In the genomic region with DNA sequence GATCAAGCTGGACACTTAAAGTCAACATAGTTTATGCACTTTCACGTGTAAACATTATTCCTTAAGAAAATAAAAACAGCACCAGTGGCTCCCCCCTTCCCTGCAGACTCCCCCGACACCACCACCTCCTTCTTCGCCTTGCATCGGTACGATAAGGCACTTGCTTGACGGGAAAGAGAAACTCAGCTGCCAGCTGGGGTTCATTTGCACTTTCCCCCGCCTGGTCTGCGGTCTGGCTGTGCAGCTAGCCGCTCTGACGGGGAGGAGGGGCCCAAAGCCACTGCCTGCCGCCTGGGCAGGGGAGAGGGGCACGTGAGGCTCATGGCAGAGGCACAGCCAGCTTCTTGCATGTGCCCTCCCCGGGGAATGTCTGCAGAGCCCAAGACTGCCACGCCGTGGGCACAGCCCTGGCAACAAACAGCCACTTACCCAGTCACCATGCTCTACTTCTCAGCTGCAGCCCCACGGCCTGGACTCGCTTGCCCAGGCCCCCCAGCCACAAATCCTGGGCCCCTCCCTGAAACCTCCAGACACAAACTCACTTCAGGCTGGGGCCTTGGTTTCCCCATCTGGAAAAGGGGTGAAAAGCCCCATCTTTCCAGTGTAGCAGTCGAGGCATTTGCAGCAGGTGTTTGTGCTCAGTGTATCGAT, we compare ENCODE assay signal across 8 cellular contexts. TPM values are rescaled to one million over a fixed set of nuclear protein-coding genes. Genes with fewer than 3 reads are reported as not detected.
DNase-seq lines count a peak whose midpoint lies in the region; ATAC-seq, FAIRE-seq and TF ChIP-seq lines count a peak whose summit lies in the region.

No MANE protein-coding gene starts in this region.

- no peak overlapping the region for H2AFZ ChIP-seq in endothelial cell of umbilical vein (ENCODE audit: low read depth, low read length)

- H3K27me3 ChIP-seq in endothelial cell of umbilical vein (ENCODE audit: control insufficient read depth in 2 of 2, insufficient read depth in 2 of 2, low read length in 2 of 2), result no peaks in the 10 kb centered on the region

- no peaks in the 10 kb centered on the region for H3K9me1 ChIP-seq in endothelial cell of umbilical vein (replicated peaks; ENCODE audit: control insufficient read depth, extremely low read depth, insufficient read depth, low read length)

- no peaks in the 10 kb centered on the region for H3K9me3 Mint-ChIP-seq in naive B cell
- H3K9me3 Mint-ChIP-seq in stimulated activated memory B cell treated with anti-CD40 and anti-IgM and Interleukin-4, amounts not matched to agents 10 μg/mL and 1 μg/mL and 100 μg/mL, for 72 hours, result no peaks in the 10 kb centered on the region

- H3K9ac ChIP-seq in endothelial cell of umbilical vein (replicated peaks; ENCODE audit: extremely low read depth, insufficient read depth, low read length), result no peak overlapping the region

- H3K79me2 ChIP-seq in endothelial cell of umbilical vein (ENCODE audit: control insufficient read depth, insufficient read depth, low read length), result no peaks in the 10 kb centered on the region

- peak overlapping the region; percentile 26 to 97 (median 95) for H3K27ac Mint-ChIP-seq in naive B cell
- H3K27ac Mint-ChIP-seq in stimulated activated memory B cell treated with anti-CD40 and anti-IgM and Interleukin-4, amounts not matched to agents 10 μg/mL and 1 μg/mL and 100 μg/mL, for 72 hours, result peak overlapping the region; percentile 88

- ATAC-seq in GM18861 (IDR thresholded peaks at IDR 0.05; ENCODE audit: unreplicated experiment) (peak; percentile 80), HG03060 (IDR thresholded peaks at IDR 0.05; ENCODE audit: low read depth, unreplicated experiment) (peak; percentile 52), naive B cell (ENCODE audit: low read depth in 2 of 2) (peak; percentile 96)
- ATAC-seq in stimulated activated memory B cell treated with anti-CD40 and anti-IgM and Interleukin-4, amounts not matched to agents 10 μg/mL and 1 μg/mL and 100 μg/mL, for 72 hours, result peak; percentile 98

- TF ChIP-seq CTCF in AG04449 (IDR thresholded peaks at IDR 0.05; ENCODE audit: insufficient read depth, low read length, missing control alignments), result no peak
- TF ChIP-seq CTCF in endothelial cell of umbilical vein (IDR thresholded peaks at IDR 0.05; ENCODE audit: extremely low read depth in 1 of 2, insufficient read depth in 1 of 2, low read depth in 1 of 2, low read length in 2 of 2), result no peak

- POLR2A ChIA-PET in AG04449 (lab: Yijun Ruan, JAX) (interaction anchor here (0.8 to 1.2 kb wide), 3 partner anchors 29 to 42 kb away, joined by 3 to 6 read pairs (median 3); a partner anchor contains a TSS), endothelial cell of umbilical vein (lab: Charles Lee) (no interaction called here)

- no peaks in the 10 kb centered on the region for H4K20me1 ChIP-seq in endothelial cell of umbilical vein (replicated peaks; ENCODE audit: control insufficient read depth, extremely low read depth, insufficient read depth, low read length)

- TF ChIP-seq POLR2A in endothelial cell of umbilical vein (IDR thresholded peaks at IDR 0.05; ENCODE audit: low read depth, low read length), result no peak

- H3K27ac ChIP-seq in endothelial cell of umbilical vein (ENCODE audit: insufficient read depth, low read depth, low read length), result no peak overlapping the region

- H3K4me3 ChIP-seq in AG04449 (ENCODE audit: low read depth, low read length), result peak overlapping the region; percentile 25; the same call in 1 of the 2 replicates
- H3K4me3 ChIP-seq in endothelial cell of umbilical vein (replicated peaks in 1 of 3; ENCODE audit: insufficient read depth in 1 of 3, low read depth in 1 of 3, low read length in 3 of 3), result no peak overlapping the region

- intact Hi-C loops in endothelial cell of umbilical vein (cut with micrococcal nuclease), result no loop called here

- H3K36me3 ChIP-seq in endothelial cell of umbilical vein (ENCODE audit: control insufficient read depth in 2 of 2, extremely low read depth in 1 of 2, insufficient read depth in 2 of 2, low read length in 2 of 2), result no peaks in the 10 kb centered on the region

- no TSS peak for BruUV-seq in endothelial cell of umbilical vein (replicated peaks; lab: Mats Ljungman, UMichigan)

- CTCF ChIA-PET in AG04449 (lab: Yijun Ruan, JAX) (interaction anchor here (0.7 to 2.1 kb wide), 6 partner anchors 21 to 334 kb away, joined by 3 to 6 read pairs (median 3); no protein-coding TSS in a partner anchor), endothelial cell of umbilical vein (lab: Charles Lee) (interaction anchor here (0.8 to 2.2 kb wide), 7 partner anchors 14 to 343 kb away, joined by 3 to 8 read pairs (median 4); a partner anchor contains a TSS)

- H3K36me3 Mint-ChIP-seq in naive B cell, result no peaks in the 10 kb centered on the region
- H3K36me3 Mint-ChIP-seq in stimulated activated memory B cell treated with anti-CD40 and anti-IgM and Interleukin-4, amounts not matched to agents 10 μg/mL and 1 μg/mL and 100 μg/mL, for 72 hours, result no peaks in the 10 kb centered on the region

- DNase-seq in AG04449 (ENCODE audit: low read depth, low spot score), result no peak
- DNase-seq in NCI-H526 treated with DMSO at 0.1 percent for 48 hours (lab: John Stamatoyannopoulos, UW), result peak; percentile 88
- DNase-seq in activated CD8-positive, alpha-beta memory T cell treated with anti-CD3 and anti-CD28 coated beads for 24 hours, result peak; percentile 87
- DNase-seq in endothelial cell of umbilical vein (ENCODE audit: low read depth, low spot score), result peak; percentile 15
- DNase-seq in naive B cell, result peak; percentile 95

- peaks cover 44 to 77% (median 61%) of the 10 kb centered on the region in 3 donors for H3K4me1 Mint-ChIP-seq in naive B cell
- peaks cover 64% of the 10 kb centered on the region for H3K4me1 Mint-ChIP-seq in stimulated activated memory B cell treated with anti-CD40 and anti-IgM and Interleukin-4, amounts not matched to agents 10 μg/mL and 1 μg/mL and 100 μg/mL, for 72 hours

- H3K27me3 Mint-ChIP-seq in naive B cell, result no peaks in the 10 kb centered on the region
- no peaks in the 10 kb centered on the region for H3K27me3 Mint-ChIP-seq in stimulated activated memory B cell treated with anti-CD40 and anti-IgM and Interleukin-4, amounts not matched to agents 10 μg/mL and 1 μg/mL and 100 μg/mL, for 72 hours

- H3K4me2 ChIP-seq in endothelial cell of umbilical vein (ENCODE audit: insufficient read depth, low read length), result no peak overlapping the region

- H3K9me3 ChIP-seq in endothelial cell of umbilical vein (replicated peaks; ENCODE audit: control insufficient read depth, insufficient read depth, low read length), result no peaks in the 10 kb centered on the region

- no peak for FAIRE-seq in endothelial cell of umbilical vein (lab: Jason Lieb, UNC)

- H3K4me3 Mint-ChIP-seq in naive B cell, result peak overlapping the region; percentile 59 to 89 (median 82)
- H3K4me3 Mint-ChIP-seq in stimulated activated memory B cell treated with anti-CD40 and anti-IgM and Interleukin-4, amounts not matched to agents 10 μg/mL and 1 μg/mL and 100 μg/mL, for 72 hours, result peak overlapping the region; percentile 49

- dilution Hi-C loops in endothelial cell of umbilical vein (cut with MboI; ENCODE audit: extremely low pct_ligation_motif_present, low sequenced_read_pairs), result no loop called here

- H3K4me1 ChIP-seq in endothelial cell of umbilical vein (ENCODE audit: control insufficient read depth, extremely low read depth, insufficient read depth, low read length), result no peaks in the 10 kb centered on the region

RNA-seq across cellular contexts. Expression of a gene that starts 16.5 kb away (rescaled TPM):
- not detected in 2 replicates for total RNA-seq in endothelial cell of umbilical vein
- polyA plus RNA-seq in endothelial cell of umbilical vein (not detected in 2 replicates), naive B cell (ENCODE audit: low read depth in 6 of 6) (not detected)
- polyA plus RNA-seq in endothelial cell of umbilical vein (2011; cell fraction: cytosol; rRNA removed), result not detected in 2 replicates
- not detected in 2 replicates for polyA plus RNA-seq in endothelial cell of umbilical vein (2011; cell fraction: nucleus; rRNA removed)
- not detected in 2 replicates for polyA plus RNA-seq in endothelial cell of umbilical vein (2012)
- polyA minus RNA-seq in endothelial cell of umbilical vein, result not detected in 2 replicates
- polyA minus RNA-seq in endothelial cell of umbilical vein (2011; cell fraction: cytosol; rRNA and poly(A)+ RNA removed), result not detected
- polyA minus RNA-seq in endothelial cell of umbilical vein (2011; cell fraction: nucleus; rRNA and poly(A)+ RNA removed), result not detected in 2 replicates

RNA-seq across cellular contexts. Expression of a gene that starts 21.3 kb away (rescaled TPM):
- not detected in 2 replicates for total RNA-seq in endothelial cell of umbilical vein
- polyA plus RNA-seq in endothelial cell of umbilical vein (not detected in 2 replicates), naive B cell (ENCODE audit: low read depth in 6 of 6) (not detected)
- polyA plus RNA-seq in endothelial cell of umbilical vein (2011; cell fraction: cytosol; rRNA removed), result not detected in 2 replicates
- polyA plus RNA-seq in endothelial cell of umbilical vein (2011; cell fraction: nucleus; rRNA removed), result not detected in 2 replicates
- not detected in 2 replicates for polyA plus RNA-seq in endothelial cell of umbilical vein (2012)
- polyA minus RNA-seq in endothelial cell of umbilical vein, result not detected in 2 replicates
- not detected for polyA minus RNA-seq in endothelial cell of umbilical vein (2011; cell fraction: cytosol; rRNA and poly(A)+ RNA removed)
- not detected in 2 replicates for polyA minus RNA-seq in endothelial cell of umbilical vein (2011; cell fraction: nucleus; rRNA and poly(A)+ RNA removed)

RNA-seq across cellular contexts. Expression of a gene that starts 24.2 kb away (rescaled TPM):
- not detected in 2 replicates for total RNA-seq in endothelial cell of umbilical vein
- not detected in 2 replicates for polyA plus RNA-seq in endothelial cell of umbilical vein
- not detected in 2 replicates for polyA plus RNA-seq in endothelial cell of umbilical vein (2011; cell fraction: cytosol; rRNA removed)
- not detected in 2 replicates for polyA plus RNA-seq in endothelial cell of umbilical vein (2011; cell fraction: nucleus; rRNA removed)
- polyA plus RNA-seq in endothelial cell of umbilical vein (2012), result not detected in 2 replicates
- polyA minus RNA-seq in endothelial cell of umbilical vein, result not detected in 2 replicates
- polyA minus RNA-seq in endothelial cell of umbilical vein (2011; cell fraction: cytosol; rRNA and poly(A)+ RNA removed), result not detected
- polyA minus RNA-seq in endothelial cell of umbilical vein (2011; cell fraction: nucleus; rRNA and poly(A)+ RNA removed), result not detected in 2 replicates
- not detected for polyA plus RNA-seq in naive B cell (ENCODE audit: low read depth in 6 of 6)

RNA-seq across cellular contexts. Expression of a gene that starts 28.5 kb away (rescaled TPM):
- not detected in 2 replicates for total RNA-seq in endothelial cell of umbilical vein
- polyA plus RNA-seq in endothelial cell of umbilical vein, result not detected in 2 replicates
- polyA plus RNA-seq in endothelial cell of umbilical vein (2011; cell fraction: cytosol; rRNA removed), result not detected in 2 replicates
- polyA plus RNA-seq in endothelial cell of umbilical vein (2011; cell fraction: nucleus; rRNA removed), result not detected in 2 replicates
- not detected in 2 replicates for polyA plus RNA-seq in endothelial cell of umbilical vein (2012)
- polyA minus RNA-seq in endothelial cell of umbilical vein, result not detected in 2 replicates
- polyA minus RNA-seq in endothelial cell of umbilical vein (2011; cell fraction: cytosol; rRNA and poly(A)+ RNA removed), result not detected
- not detected in 2 replicates for polyA minus RNA-seq in endothelial cell of umbilical vein (2011; cell fraction: nucleus; rRNA and poly(A)+ RNA removed)
- not detected for polyA plus RNA-seq in naive B cell (ENCODE audit: low read depth in 6 of 6)

RNA-seq across cellular contexts. Expression of a gene that starts 41.6 kb away (rescaled TPM):
- 0.81 and 1.1 TPM in 2 replicates for total RNA-seq in endothelial cell of umbilical vein
- polyA plus RNA-seq in endothelial cell of umbilical vein (1.2 and 1.7 TPM in 2 replicates), naive B cell (ENCODE audit: low read depth in 6 of 6) (10 to 100 TPM; 19.8 to 62.0 (median 32.5) TPM)
- polyA plus RNA-seq in endothelial cell of umbilical vein (2011; cell fraction: cytosol; rRNA removed), result 0.71 and 1.0 TPM in 2 replicates
- polyA plus RNA-seq in endothelial cell of umbilical vein (2011; cell fraction: nucleus; rRNA removed), result 3.0 TPM in 2 replicates
- polyA plus RNA-seq in endothelial cell of umbilical vein (2012), result 0.19 and 1.1 TPM in 2 replicates
- polyA minus RNA-seq in endothelial cell of umbilical vein, result 0.85 and 1.1 TPM in 2 replicates
- polyA minus RNA-seq in endothelial cell of umbilical vein (2011; cell fraction: cytosol; rRNA and poly(A)+ RNA removed), result 8.0 TPM
- 4.4 and 13.2 TPM in 2 replicates for polyA minus RNA-seq in endothelial cell of umbilical vein (2011; cell fraction: nucleus; rRNA and poly(A)+ RNA removed)
